In genomic region chr10:73060738-73061635, GRCh38 we compare ENCODE assay signal across 9 cellular contexts. TPM values are rescaled to one million over a fixed set of nuclear protein-coding genes. Genes with fewer than 3 reads are reported as not detected.
DNase-seq lines count a peak whose midpoint lies in the region; ATAC-seq and TF ChIP-seq lines count a peak whose summit lies in the region.
"Had no signal": no experiment of that assay in that cellular context is flagged by ENCODE, and none has a peak within 500 bp of the region (broad histone marks: within the 10 kb centered on the region; RNA-seq: fewer than 3 reads in every experiment).

No MANE protein-coding gene starts in this region.

- H3K27me3 ChIP-seq in sigmoid colon: no peaks in the 10 kb centered on the region

- intact Hi-C loops in left colon (cut with DNase I, micrococcal nuclease): loop anchor here in 1 of 2 donors (10.0 kb wide), 1 partner anchor 696 kb away; no protein-coding TSS in a partner anchor
- intact Hi-C loops in sigmoid colon (cut with DNase I): loop anchor here (10.0 kb wide), 1 partner anchor 696 kb away; no protein-coding TSS in a partner anchor

- ATAC-seq in left colon (peak; percentile 71), HG02981 (IDR thresholded peaks at IDR 0.05; ENCODE audit: unreplicated experiment) (no peak)

- H3K9me3 ChIP-seq in sigmoid colon: no peaks in the 10 kb centered on the region
- H3K9me3 ChIP-seq: HAP-1 had no signal

- TF ChIP-seq CTCF in sigmoid colon (IDR thresholded peaks at IDR 0.05): peak in 2 of 4 experiments; percentile 6 to 11

- no peaks in the 10 kb centered on the region for H3K4me1 ChIP-seq in sigmoid colon
- H3K4me1 ChIP-seq: HAP-1 had no signal

- H3K27ac ChIP-seq in sigmoid colon: no peak overlapping the region

- H3K36me3 ChIP-seq in sigmoid colon: peaks cover 0 to 24% (median 0%) of the 10 kb centered on the region in 4 donors
- H3K36me3 ChIP-seq: HAP-1 had no signal

- DNase-seq in A172 (ENCODE audit: low spot score) (peak; percentile 60), ELR (ENCODE audit: low read depth) (peak; percentile 58), NCI-H1694 treated with DMSO at 0.1 percent for 48 hours (lab: John Stamatoyannopoulos, UW) (peak; percentile 45), astrocyte of the hippocampus (ENCODE audit: low read depth, low spot score) (peak; percentile 51), left colon (no peak), mesenteric fat pad (ENCODE audit: low spot score) (no peak), sigmoid colon (no peak)

- TF ChIP-seq POLR2A in sigmoid colon (IDR thresholded peaks at IDR 0.05): no peak

- 30 to 45% methylated on average over 5 of the region's 5 CpGs for WGBS in sigmoid colon, 2 donors

- TF ChIP-seq EP300 in sigmoid colon (IDR thresholded peaks at IDR 0.05): no peak

- no peak overlapping the region for H3K4me3 ChIP-seq in sigmoid colon
- H3K4me3 ChIP-seq: HAP-1 had no signal

RNA-seq across cellular contexts. Expression of gene P4HA1, which starts 35.7 kb away (rescaled TPM):
- total RNA-seq in A172 (2014; rRNA removed; shearing (Covaris generic)): 87.7 and 95.5 TPM in 2 replicates
- total RNA-seq in left colon (10 to 100 TPM; 14.1 to 33.3 TPM), mesenteric fat pad (28.3 TPM), sigmoid colon (10 to 100 TPM; 15.2 to 25.0 (median 20.0) TPM)
- 10 to 100 TPM in 2 of 3 donors, 1 to 10 TPM in 1; 4.2 to 15.1 (median 11.1) TPM for polyA plus RNA-seq in sigmoid colon

RNA-seq across cellular contexts. Expression of gene NUDT13, which starts 49.3 kb away (rescaled TPM):
- total RNA-seq in A172 (2014; rRNA removed; shearing (Covaris generic)): 4.0 and 40.4 TPM in 2 replicates
- total RNA-seq in left colon (1 to 10 TPM; 3.3 to 3.8 TPM), mesenteric fat pad (1.7 TPM), sigmoid colon (1 to 10 TPM; 2.1 to 5.4 (median 2.9) TPM)
- polyA plus RNA-seq in sigmoid colon: 1 to 10 TPM; 1.8 to 2.4 (median 1.9) TPM

Comparison
In these comparisons a context has a peak if more than half of its experiments do, and no peak if none do; other contexts are left out.
1. DNase-seq: peak in A172 (single experiment), ELR (single experiment), NCI-H1694 treated with DMSO at 0.1 percent for 48 hours (single experiment) and astrocyte of the hippocampus (single experiment); none in left colon (0 of 2), mesenteric fat pad (single experiment) and sigmoid colon (single experiment).